7 cellular contexts compared by ENCODE assay signal in the genomic region with DNA sequence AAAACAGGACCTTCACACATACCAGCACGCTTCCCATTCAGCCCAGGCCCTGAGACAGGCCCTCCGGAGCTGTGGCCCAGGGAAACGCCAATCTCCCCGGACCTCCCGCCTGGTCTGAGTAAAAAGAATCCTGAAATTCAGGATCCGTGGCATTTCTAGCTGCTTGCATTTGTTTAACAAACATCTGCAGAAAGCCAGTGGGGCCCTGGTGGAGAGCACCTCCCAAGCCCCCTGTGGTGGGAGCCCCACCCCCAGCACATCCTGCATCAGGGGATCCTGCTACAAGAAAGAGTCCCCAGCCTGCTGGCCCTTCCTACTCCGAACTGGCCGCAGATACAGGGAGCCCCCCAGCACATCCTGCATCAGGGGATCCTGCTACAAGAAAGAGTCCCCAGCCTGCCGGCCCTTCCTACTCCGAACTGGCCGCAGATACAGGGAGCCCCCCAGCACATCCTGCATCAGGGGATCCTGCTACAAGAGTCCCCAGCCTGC. TPM values are rescaled to one million over a fixed set of nuclear protein-coding genes. Genes with fewer than 3 reads are reported as not detected.
DNase-seq lines count a peak whose midpoint lies in the region; ATAC-seq and TF ChIP-seq lines count a peak whose summit lies in the region.
"Not testable (repeated sequence)": the region's sequence is repeated elsewhere in the genome, so short reads cannot be mapped to it uniquely, and the experiment has no call there.

No MANE protein-coding gene starts in this region.

- H3K9ac ChIP-seq in HUES48 (ENCODE audit: low read depth, low read length), result peak overlapping the region; percentile 65
- H3K9ac ChIP-seq in smooth muscle cell (ENCODE audit: low read depth), result peak overlapping the region; percentile 95

- H3K36me3 ChIP-seq in HUES48 (ENCODE audit: control insufficient read depth, insufficient read depth, low read length) (peaks cover 72% of the 10 kb centered on the region), RWPE2 (ENCODE audit: low read depth) (peaks cover 56% of the 10 kb centered on the region)
- H3K36me3 ChIP-seq in smooth muscle cell (ENCODE audit: low read depth), result not testable (repeated sequence)

- H3K27me3 ChIP-seq in HUES48 (ENCODE audit: control insufficient read depth, insufficient read depth, low read length); RWPE2 (ENCODE audit: insufficient read depth, poor library complexity, severe bottlenecking); smooth muscle cell (ENCODE audit: low read depth): not testable (repeated sequence)

- H4K20me1 ChIP-seq in smooth muscle cell (ENCODE audit: low read depth), result peaks cover 100% of the 10 kb centered on the region

- H3K36me3 Mint-ChIP-seq in activated naive CD4-positive, alpha-beta T cell treated with anti-CD3 and anti-CD28 coated beads, Interleukin-2, amount 10 ng/mL, durations not matched to agents 7 days and 5 days, result peaks cover 14% of the 10 kb centered on the region
- not testable (repeated sequence) for H3K36me3 Mint-ChIP-seq in glutamatergic neuron (ENCODE audit: unreplicated experiment); natural killer cell

- CTCF ChIA-PET in activated naive CD4-positive, alpha-beta T cell treated with anti-CD3 and anti-CD28 coated beads, Interleukin-2, amount 10 ng/mL, durations not matched to agents 7 days and 5 days (lab: Charles Lee), result not testable (repeated sequence)

- peaks cover 92% of the 10 kb centered on the region for H3K79me2 ChIP-seq in smooth muscle cell (ENCODE audit: low read depth)

- H3K4me1 Mint-ChIP-seq in activated naive CD4-positive, alpha-beta T cell treated with anti-CD3 and anti-CD28 coated beads, Interleukin-2, amount 10 ng/mL, durations not matched to agents 7 days and 5 days, result peaks cover 18% of the 10 kb centered on the region
- H3K4me1 Mint-ChIP-seq in glutamatergic neuron (ENCODE audit: low read depth, unreplicated experiment) (peaks cover 19% of the 10 kb centered on the region), natural killer cell (peaks cover 80 to 95% of the 10 kb centered on the region in 2 donors)

- not testable (repeated sequence) for H3K9me3 ChIP-seq in HUES48 (ENCODE audit: control insufficient read depth, insufficient read depth, low read length); RWPE2 (ENCODE audit: severe bottlenecking); smooth muscle cell (replicated peaks; ENCODE audit: low read depth)

- not testable (repeated sequence) for H3K4me2 ChIP-seq in smooth muscle cell

- not testable (repeated sequence) for H3K27ac Mint-ChIP-seq in activated naive CD4-positive, alpha-beta T cell treated with anti-CD3 and anti-CD28 coated beads, Interleukin-2, amount 10 ng/mL, durations not matched to agents 7 days and 5 days; glutamatergic neuron (ENCODE audit: unreplicated experiment)
- H3K27ac Mint-ChIP-seq in natural killer cell, result peak overlapping the region; percentile 95 to 96

- not testable (repeated sequence) for H3K9me3 Mint-ChIP-seq in activated naive CD4-positive, alpha-beta T cell treated with anti-CD3 and anti-CD28 coated beads, Interleukin-2, amount 10 ng/mL, durations not matched to agents 7 days and 5 days; glutamatergic neuron (ENCODE audit: unreplicated experiment); natural killer cell

- DNase-seq in RWPE2 (ENCODE audit: low spot score), result peak; percentile 43
- peak; percentile 1 for DNase-seq in activated naive CD4-positive, alpha-beta T cell treated with anti-CD3 and anti-CD28 coated beads, Interleukin-2, amount 10 ng/mL, durations not matched to agents 7 days and 5 days
- DNase-seq in glutamatergic neuron, result peak; percentile 14
- DNase-seq in iPS-NIHi11 (ENCODE audit: low spot score), result peak; percentile 85
- DNase-seq in natural killer cell, result peak; percentile 16
- DNase-seq in smooth muscle cell (lab: John Stamatoyannopoulos, UW; ENCODE audit: unreplicated experiment), result not testable (repeated sequence)

- intact Hi-C loops in natural killer cell (cut with micrococcal nuclease), result loop anchor here (10.0 kb wide), 1 partner anchor 410 kb away; no protein-coding TSS in a partner anchor

- not testable (repeated sequence) for TF ChIP-seq CTCF in RWPE2 (IDR thresholded peaks at IDR 0.05; ENCODE audit: poor library complexity, severe bottlenecking); glutamatergic neuron (IDR thresholded peaks at IDR 0.05; ENCODE audit: partially characterized antibody, unreplicated experiment); natural killer cell (IDR thresholded peaks at IDR 0.05); smooth muscle cell (IDR thresholded peaks at IDR 0.05; ENCODE audit: borderline replicate concordance, insufficient read depth, poor library complexity, severe bottlenecking)

- H3K4me1 ChIP-seq in HUES48 (ENCODE audit: control insufficient read depth, insufficient read depth, low read length) (peaks cover 67% of the 10 kb centered on the region), RWPE2 (ENCODE audit: insufficient read depth, poor library complexity, severe bottlenecking) (peaks cover 23% of the 10 kb centered on the region), smooth muscle cell (ENCODE audit: low read depth) (peaks cover 33% of the 10 kb centered on the region)

- H3K27ac ChIP-seq in HUES48 (ENCODE audit: low read depth, low read length) (peak overlapping the region; percentile 99), smooth muscle cell (ENCODE audit: low read depth) (peak overlapping the region; percentile 99)
- not testable (repeated sequence) for H3K27ac ChIP-seq in RWPE2 (ENCODE audit: poor library complexity, severe bottlenecking)

- H2AFZ ChIP-seq in smooth muscle cell (ENCODE audit: low read depth), result not testable (repeated sequence)

- 66% methylated on average over 11 of the region's 11 CpGs for WGBS in smooth muscle cell (ENCODE audit: low lambda C conversion rate)

- not testable (repeated sequence) for H3F3A ChIP-seq in smooth muscle cell (ENCODE audit: low read depth)

- H3K27me3 Mint-ChIP-seq in activated naive CD4-positive, alpha-beta T cell treated with anti-CD3 and anti-CD28 coated beads, Interleukin-2, amount 10 ng/mL, durations not matched to agents 7 days and 5 days; glutamatergic neuron (ENCODE audit: unreplicated experiment); natural killer cell (ENCODE audit: low read depth in 2 of 2): not testable (repeated sequence)

- H3K4me3 Mint-ChIP-seq in activated naive CD4-positive, alpha-beta T cell treated with anti-CD3 and anti-CD28 coated beads, Interleukin-2, amount 10 ng/mL, durations not matched to agents 7 days and 5 days; glutamatergic neuron (ENCODE audit: unreplicated experiment): not testable (repeated sequence)
- peak overlapping the region; percentile 87 for H3K4me3 Mint-ChIP-seq in natural killer cell

- peak overlapping the region; percentile 45 for H3K4me3 ChIP-seq in HUES48 (ENCODE audit: low read depth, low read length)
- H3K4me3 ChIP-seq in RWPE2 (ENCODE audit: severe bottlenecking); smooth muscle cell: not testable (repeated sequence)

- not testable (repeated sequence) for ATAC-seq in RWPE2 (ENCODE audit: low read depth); natural killer cell

RNA-seq across cellular contexts. Expression of a gene that starts 8.9 kb away (rescaled TPM):
- total RNA-seq in glutamatergic neuron (ENCODE audit: unreplicated experiment), result 113 TPM
- 100 to 1,000 TPM; 196 to 302 (median 252) TPM for total RNA-seq in natural killer cell
- 42.7 and 52.0 TPM in 2 replicates for total RNA-seq in smooth muscle cell
- 50.1 and 55.7 TPM in 2 replicates for polyA plus RNA-seq in smooth muscle cell
